23 cellular contexts compared by ENCODE assay signal in the genomic region with DNA sequence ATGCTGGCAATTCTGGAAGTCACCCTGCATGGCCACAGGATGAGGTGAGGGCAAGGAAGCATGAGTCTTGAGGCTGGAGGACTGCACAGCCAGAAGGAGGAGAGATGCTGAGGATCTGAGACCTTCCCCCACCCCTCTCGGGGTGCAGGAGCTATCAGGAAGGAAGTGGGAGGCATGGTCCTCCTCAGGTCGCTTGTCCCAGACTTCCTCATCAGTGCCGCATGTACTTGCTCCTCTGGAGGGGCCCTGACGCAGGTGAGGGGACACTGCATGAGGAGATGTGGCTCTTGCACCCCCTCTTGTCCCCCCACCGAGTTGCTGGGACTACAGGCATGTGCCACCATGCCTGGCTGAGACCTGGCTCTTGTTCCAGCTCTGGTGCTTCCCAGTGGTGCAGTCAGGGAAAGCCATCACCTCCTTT. TPM values are rescaled to one million over a fixed set of nuclear protein-coding genes. Genes with fewer than 3 reads are reported as not detected.
A peak's percentile ranks its signal among the peaks of the same experiment; 100 is the strongest.
DNase-seq lines count a peak whose midpoint lies in the region; ATAC-seq, FAIRE-seq and TF ChIP-seq lines count a peak whose summit lies in the region.
"Had no signal": no experiment of that assay in that cellular context is flagged by ENCODE, and none has a peak within 500 bp of the region (broad histone marks: within the 10 kb centered on the region; RNA-seq: fewer than 3 reads in every experiment).

No MANE protein-coding gene starts in this region.

- H3K27me3 Mint-ChIP-seq in effector memory CD8-positive, alpha-beta T cell, result peaks cover 9 to 25% of the 10 kb centered on the region in 2 donors
- H3K27me3 Mint-ChIP-seq in immature natural killer cell (ENCODE audit: low read depth in 3 of 3), result peaks cover 5 to 7% (median 5%) of the 10 kb centered on the region in 3 donors
- H3K27me3 Mint-ChIP-seq: CD8-positive, alpha-beta memory T cell; naive thymus-derived CD8-positive, alpha-beta T cell had no signal

- CTCF ChIA-PET in K562 (lab: Yijun Ruan, JAX; ENCODE audit: low intra/inter-chr PET ratio), result no interaction called here

- POLR2A ChIA-PET in K562 (lab: Yijun Ruan, JAX), result interaction anchor here (1.1 kb wide), 1 partner anchor 101 kb away, joined by 3 read pairs; no protein-coding TSS in a partner anchor

- no peaks in the 10 kb centered on the region for H4K20me1 ChIP-seq in K562 (replicated peaks; ENCODE audit: control insufficient read depth, insufficient read depth, low read length)

- no peak for TF ChIP-seq POLR2A in K562 (conservative IDR thresholded peaks at IDR 0.05)

- H3K9me1 ChIP-seq in K562 (ENCODE audit: control insufficient read depth, insufficient read depth, low read length), result no peaks in the 10 kb centered on the region

- no peak for ATAC-seq in left cardiac atrium
- ATAC-seq in Right ventricle myocardium superior (ENCODE audit: poor library complexity), result no peak
- ATAC-seq in K562, result no peak
- ATAC-seq in mucosa of descending colon, result no peak
- no peak for ATAC-seq in effector memory CD8-positive, alpha-beta T cell (replicated peaks)
- ATAC-seq: naive thymus-derived CD8-positive, alpha-beta T cell had no signal

- H3K9ac ChIP-seq in K562 (ENCODE audit: insufficient read depth in 1 of 2, low read depth in 2 of 2, low read length in 2 of 2), result peak overlapping the region in 1 of 2 experiments; percentile 36; a peak in 2 of 4 replicates

- 0 out of 5 replicates have a peak, but pooled peaks cover 0 to 12% of the 10 kb centered on the region in 2 experiments for H3K27me3 ChIP-seq in K562 (ENCODE audit: control insufficient read depth in 2 of 2, insufficient read depth in 2 of 2, low read length in 2 of 2)
- H3K27me3 ChIP-seq: tibial nerve had no signal

- no peaks in the 10 kb centered on the region for H3K9me3 Mint-ChIP-seq in effector memory CD8-positive, alpha-beta T cell
- no peaks in the 10 kb centered on the region for H3K9me3 Mint-ChIP-seq in immature natural killer cell
- H3K9me3 Mint-ChIP-seq: activated T-helper 2 cell treated with anti-CD3 and anti-CD28 coated beads, Interferon-gamma antibody, Interleukin-2, Interleukin-4, amounts not matched to agents 10 μg/mL and 5 μg/mL and 100 μg/mL, durations not matched to agents 14 hours and 24 hours and 36 hours; CD8-positive, alpha-beta memory T cell; naive thymus-derived CD8-positive, alpha-beta T cell; T-helper 2 cell treated with Interferon-gamma antibody and Interleukin-4, amounts not matched to agents 5 μg/mL and 100 μg/mL, for 36 hours had no signal

- peaks cover 4% of the 10 kb centered on the region for H3K36me3 Mint-ChIP-seq in effector memory CD8-positive, alpha-beta T cell (ENCODE audit: insufficient read depth)
- H3K36me3 Mint-ChIP-seq in immature natural killer cell, result peaks cover 0 to 4% (median 0%) of the 10 kb centered on the region in 3 donors
- H3K36me3 Mint-ChIP-seq: naive thymus-derived CD8-positive, alpha-beta T cell had no signal

- peaks cover 15 to 38% of the 10 kb centered on the region in 2 donors for H3K4me1 Mint-ChIP-seq in effector memory CD8-positive, alpha-beta T cell (ENCODE audit: low read depth in 2 of 2)
- peaks cover 10 to 16% of the 10 kb centered on the region in 2 donors for H3K4me1 Mint-ChIP-seq in immature natural killer cell

- H2AFZ ChIP-seq in K562 (ENCODE audit: low read depth, low read length), result no peak overlapping the region

- H3K4me3 ChIP-seq in K562 (no peak overlapping the region), mucosa of descending colon (no peak overlapping the region)
- H3K4me3 ChIP-seq: tibial nerve had no signal

- TF ChIP-seq CTCF in K562 (IDR thresholded peaks at IDR 0.05 in 2 of 3, conservative IDR thresholded peaks at IDR 0.05 in 1 of 3; ENCODE audit: insufficient read depth in 2 of 3, low read depth in 1 of 3, low read length in 3 of 3) (no peak), mucosa of descending colon (IDR thresholded peaks at IDR 0.05) (no peak)

- in situ Hi-C loops in K562 (cut with MboI), result no loop called here

- DNase-seq in left cardiac atrium (peak; percentile 10), Right ventricle myocardium superior (no peak), K562 (ENCODE audit: extremely low read depth in 1 of 4, low spot score in 3 of 4) (no peak), mucosa of descending colon (peak; percentile 7 to 40 (median 37)), NCI-H2081 treated with DMSO at 0.1 percent for 48 hours (lab: John Stamatoyannopoulos, UW) (no peak), hypothalamus (lab: John Stamatoyannopoulos, UW) (no peak), immature natural killer cell (no peak)
- DNase-seq in effector memory CD8-positive, alpha-beta T cell, result no peak
- DNase-seq: amniotic stem cell; DND-41; effector memory CD4-positive, alpha-beta T cell; GOT3; IMR-90; NCI-H1048; NCI-H2081; NCI-H526 treated with DMSO at 0.1 percent for 48 hours; stimulated activated CD4-positive, alpha-beta T cell treated with anti-CD3 and anti-CD28 coated beads, Interleukin-12 subunit alpha, Interleukin-12 subunit beta, amount 100 ng/mL, for 4 hours had no signal

- H3K36me3 ChIP-seq in K562 (ENCODE audit: control insufficient read depth, insufficient read depth, low read length) (no peaks in the 10 kb centered on the region), mucosa of descending colon (ENCODE audit: low read depth) (no peaks in the 10 kb centered on the region)
- H3K36me3 ChIP-seq: tibial nerve had no signal

- no peak overlapping the region for H3K4me2 ChIP-seq in K562 (ENCODE audit: insufficient read depth, low read length)

- WGBS in K562 (ENCODE audit: insufficient coverage, low coverage, missing lambda C conversion rate), result 9% methylated on average over 5 of the region's 5 CpGs

- H3K4me3 Mint-ChIP-seq in effector memory CD8-positive, alpha-beta T cell, result no peak overlapping the region
- H3K4me3 Mint-ChIP-seq in immature natural killer cell, result no peak overlapping the region
- H3K4me3 Mint-ChIP-seq: T-helper 2 cell treated with Interferon-gamma antibody and Interleukin-4, amounts not matched to agents 5 μg/mL and 100 μg/mL, for 36 hours had no signal

- no peak for TF ChIP-seq EP300 in K562 (IDR thresholded peaks at IDR 0.05; ENCODE audit: low read length)

- peak overlapping the region in 1 of 2 donors; percentile 38 for H3K27ac Mint-ChIP-seq in effector memory CD8-positive, alpha-beta T cell
- no peak overlapping the region for H3K27ac Mint-ChIP-seq in immature natural killer cell
- H3K27ac Mint-ChIP-seq: activated T-helper 2 cell treated with anti-CD3 and anti-CD28 coated beads, Interferon-gamma antibody, Interleukin-2, Interleukin-4, amounts not matched to agents 10 μg/mL and 5 μg/mL and 100 μg/mL, durations not matched to agents 14 hours and 24 hours and 36 hours; progenitor cell of endocrine pancreas had no signal

- FAIRE-seq in K562 (lab: Jason Lieb, UNC), result no peak

- H3K27ac ChIP-seq in K562 (ENCODE audit: extremely low read depth, low read depth, low read length), result no peak overlapping the region
- H3K27ac ChIP-seq: tibial nerve had no signal

- no peak for TF ChIP-seq RAD21 in K562 (CRISPR knock-in tag; conservative IDR thresholded peaks at IDR 0.05 in 1 of 2, IDR thresholded peaks at IDR 0.05 in 1 of 2)

- H3K4me1 ChIP-seq in K562 (replicated peaks in 1 of 2; ENCODE audit: control insufficient read depth in 2 of 2, insufficient read depth in 2 of 2, low read length in 2 of 2), result peaks cover 8 to 26% of the 10 kb centered on the region in 2 experiments
- peaks cover 49% of the 10 kb centered on the region for H3K4me1 ChIP-seq in mucosa of descending colon (ENCODE audit: low read depth)

- intact Hi-C loops in left cardiac atrium (cut with DNase I), result no loop called here
- intact Hi-C loops in Right ventricle myocardium superior (cut with DNase I), result no loop called here
- intact Hi-C loops in K562 (cut with micrococcal nuclease), result no loop called here
- intact Hi-C loops in mucosa of descending colon (cut with DNase I, micrococcal nuclease), result loop anchor here (10.0 kb wide), 1 partner anchor 88 kb away; no protein-coding TSS in a partner anchor

- no peaks in the 10 kb centered on the region for H3K9me3 ChIP-seq in K562 (replicated peaks; ENCODE audit: control insufficient read depth, insufficient read depth, low read depth, low read length)
- H3K9me3 ChIP-seq in mucosa of descending colon, result no peaks in the 10 kb centered on the region
- H3K9me3 ChIP-seq: tibial nerve had no signal

- no peaks in the 10 kb centered on the region for H3K79me2 ChIP-seq in K562 (ENCODE audit: control insufficient read depth, insufficient read depth, low read length)

- BruUV-seq in K562 (replicated peaks; lab: Mats Ljungman, UMichigan), result no TSS peak

TF ChIP-seq in K562, 482 proteins besides CTCF, POLR2A, EP300 and RAD21:
- TF ChIP-seq ZFPM2 (CRISPR knock-in tag; IDR thresholded peaks at IDR 0.05) (no peak), SPI1 (IDR thresholded peaks at IDR 0.05; ENCODE audit: borderline replicate concordance, low read depth, low read length) (peak; percentile 56; the same call in 1 of the 2 replicates)

RNA-seq across cellular contexts. Expression of gene ZMIZ1, which starts 5.7 kb away (rescaled TPM):
- total RNA-seq in left cardiac atrium (10 to 100 TPM; 51.4 to 58.0 TPM), Right ventricle myocardium superior (44.8 TPM), K562 (2014; rRNA removed) (7.0 and 7.7 TPM in 2 replicates), K562 (2014; rRNA removed; fragmentation: Illumina TruSeq; extraction: Trizol) (2.6 and 2.8 TPM in 2 replicates), K562 (2015; rRNA removed; fragmentation: Illumina TruSeq; extraction: Trizol) (4.3 and 5.0 TPM in 2 replicates), K562 (2021) (30.3 and 37.3 TPM in 2 replicates), mucosa of descending colon (100 to 1,000 TPM in 1 of 3 donors, 10 to 100 TPM in 2; 61.4 to 103 (median 89.1) TPM)
- total RNA-seq in K562 (2011; cell fraction: chromatin; rRNA removed; ENCODE audit: low replicate concordance), result 31.4 and 71.8 TPM in 2 replicates
- total RNA-seq in K562 (2011; cell fraction: nucleolus; rRNA removed), result 28.6 and 32.2 TPM in 2 replicates
- 31.8 and 38.1 TPM in 2 replicates for total RNA-seq in K562 (2011; cell fraction: nucleoplasm; rRNA removed)
- polyA plus RNA-seq in K562 (2011; rRNA removed) (3.6 and 6.2 TPM in 2 replicates), K562 (2014; fragmentation: Illumina TruSeq; extraction: Trizol) (22.9 and 25.1 TPM in 2 replicates), K562 (2014; fragmentation: Nextera tagmentation; extraction: Ambion mirVana) (1 to 10 TPM; 1.0 to 1.9 TPM), K562 (2014; rRNA removed) (11.0 and 11.7 TPM in 2 replicates), immature natural killer cell (1 to 10 TPM; 1.2 to 9.5 (median 1.8) TPM)
- polyA plus RNA-seq in K562 (2011; cell fraction: cytosol; rRNA removed), result 5.2 and 5.4 TPM in 2 replicates
- polyA plus RNA-seq in K562 (2011; cell fraction: nucleus; rRNA removed), result 18.9 and 30.6 TPM in 2 replicates
- 23.3 and 39.2 TPM in 2 replicates for polyA plus RNA-seq in K562 (2012)
- 5.8 and 6.7 TPM in 2 replicates for polyA minus RNA-seq in K562 (2011; rRNA and poly(A)+ RNA removed)
- 14.9 and 22.3 TPM in 2 replicates for polyA minus RNA-seq in K562 (2011; cell fraction: cytosol; rRNA and poly(A)+ RNA removed)
- 17.6 and 22.4 TPM in 2 replicates for polyA minus RNA-seq in K562 (2011; cell fraction: nucleus; rRNA and poly(A)+ RNA removed)

Comparison
In these comparisons a context has a peak if more than half of its experiments do, and no peak if none do; other contexts are left out.
1. DNase-seq: peak in left cardiac atrium (single experiment) and mucosa of descending colon (3 of 3); none in Right ventricle myocardium superior (single experiment), K562 (0 of 4), NCI-H2081 treated with DMSO at 0.1 percent for 48 hours (single experiment), effector memory CD8-positive, alpha-beta T cell (0 of 3), hypothalamus (0 of 51) and immature natural killer cell (0 of 3).
2. intact Hi-C loops: an anchor here in mucosa of descending colon (10.0 kb wide); none called in left cardiac atrium, Right ventricle myocardium superior and K562.